ENCODE assay signal across 8 cellular contexts in the genomic region with DNA sequence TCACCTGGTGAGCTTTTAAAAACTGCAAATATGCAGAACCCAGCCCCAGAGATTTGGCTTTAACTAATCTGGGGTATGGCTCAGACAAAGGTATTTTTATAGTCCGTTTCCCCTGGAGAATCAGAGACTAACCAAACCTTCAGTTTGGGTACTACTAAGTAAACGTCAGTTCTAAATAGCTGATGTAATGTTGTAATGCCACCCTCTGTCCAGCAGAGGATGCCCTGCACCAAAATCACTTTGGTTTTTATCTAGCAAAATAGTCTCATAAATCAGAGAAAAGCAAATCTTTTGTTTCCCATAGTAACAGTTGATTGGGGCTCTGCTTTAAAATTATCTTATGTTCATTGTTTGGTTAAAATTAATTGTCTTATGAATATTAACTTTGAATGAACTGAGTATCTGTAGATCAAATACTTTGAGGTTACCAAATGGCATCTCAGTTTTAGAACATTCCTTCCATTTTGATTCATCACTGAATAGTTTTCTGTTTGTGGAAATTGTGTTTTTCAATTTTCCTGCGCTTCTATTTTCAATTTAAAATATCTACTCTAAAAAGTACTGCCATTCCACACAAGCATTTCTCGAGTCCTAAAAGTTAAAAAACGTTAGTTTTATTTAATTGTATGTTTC.
A peak's percentile ranks its signal among the peaks of the same experiment; 100 is the strongest.
DNase-seq lines count a peak whose midpoint lies in the region; ATAC-seq and TF ChIP-seq lines count a peak whose summit lies in the region.

No MANE protein-coding gene starts in this region.

- TF ChIP-seq CTCF in OCI-LY3 (IDR thresholded peaks at IDR 0.05; ENCODE audit: low read depth, low read length) (peak; percentile 91), dorsolateral prefrontal cortex (IDR thresholded peaks at IDR 0.05 in 54 of 56, conservative IDR thresholded peaks at IDR 0.05 in 2 of 56; ENCODE audit: low read depth in 1 of 56, partially characterized antibody in 56 of 56) (peak; percentile 74 to 97 (median 88)), mesothelial cell of epicardium (IDR thresholded peaks at IDR 0.05; ENCODE audit: unreplicated experiment) (peak; percentile 93)

- ATAC-seq in GM18870 (IDR thresholded peaks at IDR 0.05; ENCODE audit: unreplicated experiment), result peak; percentile 64
- ATAC-seq in HG03457 (IDR thresholded peaks at IDR 0.05; ENCODE audit: unreplicated experiment), result peak; percentile 85
- ATAC-seq in HG03045 (IDR thresholded peaks at IDR 0.05; ENCODE audit: unreplicated experiment), result no peak

- H4K20me1 ChIP-seq in OCI-LY3 (ENCODE audit: insufficient read depth, low read length), result no peaks in the 10 kb centered on the region

- no peaks in the 10 kb centered on the region for H3K4me1 ChIP-seq in OCI-LY3 (ENCODE audit: low read length)

- H3K27ac ChIP-seq in OCI-LY3 (ENCODE audit: low read length) (no peak overlapping the region), dorsolateral prefrontal cortex (peak overlapping the region in 1 of 59 donors; percentile 23)

- no peaks in the 10 kb centered on the region for H3K79me2 ChIP-seq in OCI-LY3 (ENCODE audit: low read length)

- H3K36me3 Mint-ChIP-seq in mesothelial cell of epicardium, result peaks cover 1% of the 10 kb centered on the region

- H3K27ac Mint-ChIP-seq in mesothelial cell of epicardium, result no peak overlapping the region

- H3K9ac ChIP-seq in OCI-LY3 (ENCODE audit: low read length), result no peak overlapping the region

- H3K4me3 ChIP-seq in OCI-LY3 (ENCODE audit: low read length) (no peak overlapping the region), dorsolateral prefrontal cortex (no peak overlapping the region)

- H3K4me1 Mint-ChIP-seq in mesothelial cell of epicardium, result no peaks in the 10 kb centered on the region

- no peaks in the 10 kb centered on the region for H3K9me3 Mint-ChIP-seq in mesothelial cell of epicardium

- H3K9me3 ChIP-seq in OCI-LY3 (ENCODE audit: insufficient read depth, low read length), result no peaks in the 10 kb centered on the region

- DNase-seq in DMS153 (lab: John Stamatoyannopoulos, UW) (peak; percentile 12), dorsolateral prefrontal cortex (peak in 4 of 10 donors; percentile 17 to 53 (median 30)), mesothelial cell of epicardium (ENCODE audit: low spot score in 2 of 2, unreplicated experiment in 2 of 2) (no peak)
- no peak for DNase-seq in central memory CD4-positive, alpha-beta T cell

- intact Hi-C loops in dorsolateral prefrontal cortex (cut with DNase I), result no loop called here

- no peak overlapping the region for H2AFZ ChIP-seq in OCI-LY3 (ENCODE audit: low read depth, low read length)

- H3K27me3 Mint-ChIP-seq in mesothelial cell of epicardium (ENCODE audit: low read depth), result no peaks in the 10 kb centered on the region

- no peaks in the 10 kb centered on the region for H3K36me3 ChIP-seq in OCI-LY3 (replicated peaks; ENCODE audit: low read depth, low read length)

- H3K27me3 ChIP-seq in OCI-LY3 (ENCODE audit: low read depth, low read length) (peaks cover 26% of the 10 kb centered on the region; the same call in 1 of the 2 replicates), dorsolateral prefrontal cortex (no peaks in the 10 kb centered on the region)

- no peak overlapping the region for H3K4me3 Mint-ChIP-seq in mesothelial cell of epicardium

- H3K4me2 ChIP-seq in OCI-LY3 (ENCODE audit: low read length), result no peak overlapping the region
